In the genomic region with DNA sequence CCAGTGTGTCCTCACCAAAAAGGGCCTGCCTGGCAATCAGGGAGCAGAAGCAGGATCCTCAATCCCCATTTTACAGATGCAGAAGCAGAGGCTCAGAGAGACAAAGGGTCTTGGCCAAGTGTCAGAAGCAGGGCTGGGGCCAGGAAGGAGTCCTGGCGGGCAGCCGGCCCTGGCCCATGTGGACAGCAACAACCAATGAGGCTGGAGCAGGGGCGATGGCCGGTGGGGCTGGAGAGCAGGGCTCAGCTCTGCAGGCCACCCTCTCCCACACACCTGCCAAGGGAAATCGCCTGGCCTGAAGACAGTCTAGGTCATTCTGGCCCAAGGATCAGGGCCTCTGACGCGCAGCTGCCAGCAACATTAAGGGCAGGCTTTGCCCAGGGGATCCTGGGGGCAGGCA, we compare ENCODE assay signal across 1 cellular context.
TF ChIP-seq lines count a peak whose summit lies in the region.

No MANE protein-coding gene starts in this region.

TF ChIP-seq in H1, 55 proteins besides CTCF, POLR2A, EP300 and RAD21 (continued from another document):
- TF ChIP-seq, protein P1, sequence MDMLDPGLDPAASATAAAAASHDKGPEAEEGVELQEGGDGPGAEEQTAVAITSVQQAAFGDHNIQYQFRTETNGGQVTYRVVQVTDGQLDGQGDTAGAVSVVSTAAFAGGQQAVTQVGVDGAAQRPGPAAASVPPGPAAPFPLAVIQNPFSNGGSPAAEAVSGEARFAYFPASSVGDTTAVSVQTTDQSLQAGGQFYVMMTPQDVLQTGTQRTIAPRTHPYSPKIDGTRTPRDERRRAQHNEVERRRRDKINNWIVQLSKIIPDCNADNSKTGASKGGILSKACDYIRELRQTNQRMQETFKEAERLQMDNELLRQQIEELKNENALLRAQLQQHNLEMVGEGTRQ (IDR thresholded peaks at IDR 0.05; ENCODE audit: low read length), result no peak
- TF ChIP-seq MAFK (IDR thresholded peaks at IDR 0.05; ENCODE audit: low read depth, low read length), result no peak
- TF ChIP-seq SIN3A (conservative IDR thresholded peaks at IDR 0.05 in 1 of 2, IDR thresholded peaks at IDR 0.05 in 1 of 2; ENCODE audit: low read depth in 1 of 2, low read length in 2 of 2), result no peak
- no peak for TF ChIP-seq SIRT6 (IDR thresholded peaks at IDR 0.05; ENCODE audit: low read length)
- no peak for TF ChIP-seq GABPA (IDR thresholded peaks at IDR 0.05; ENCODE audit: borderline replicate concordance, insufficient read depth, low read length)
- TF ChIP-seq KDM5A (IDR thresholded peaks at IDR 0.05; ENCODE audit: low read length), result no peak
- TF ChIP-seq FOSL1 (IDR thresholded peaks at IDR 0.05; ENCODE audit: insufficient read depth, low read depth, low read length), result no peak
- no peak for TF ChIP-seq EZH2 (IDR thresholded peaks at IDR 0.05; ENCODE audit: low read depth, low read length, severe bottlenecking)
- no peak for TF ChIP-seq EGR1 (IDR thresholded peaks at IDR 0.05; ENCODE audit: borderline replicate concordance, low read depth, low read length)
- TF ChIP-seq BCL11A (IDR thresholded peaks at IDR 0.05; ENCODE audit: low read depth in 2 of 2, low read length in 2 of 2), result no peak
- no peak for TF ChIP-seq SP4 (IDR thresholded peaks at IDR 0.05; ENCODE audit: low read length)
- TF ChIP-seq SP1 (IDR thresholded peaks at IDR 0.05; ENCODE audit: low read depth, low read length), result no peak
